In the genomic region with DNA sequence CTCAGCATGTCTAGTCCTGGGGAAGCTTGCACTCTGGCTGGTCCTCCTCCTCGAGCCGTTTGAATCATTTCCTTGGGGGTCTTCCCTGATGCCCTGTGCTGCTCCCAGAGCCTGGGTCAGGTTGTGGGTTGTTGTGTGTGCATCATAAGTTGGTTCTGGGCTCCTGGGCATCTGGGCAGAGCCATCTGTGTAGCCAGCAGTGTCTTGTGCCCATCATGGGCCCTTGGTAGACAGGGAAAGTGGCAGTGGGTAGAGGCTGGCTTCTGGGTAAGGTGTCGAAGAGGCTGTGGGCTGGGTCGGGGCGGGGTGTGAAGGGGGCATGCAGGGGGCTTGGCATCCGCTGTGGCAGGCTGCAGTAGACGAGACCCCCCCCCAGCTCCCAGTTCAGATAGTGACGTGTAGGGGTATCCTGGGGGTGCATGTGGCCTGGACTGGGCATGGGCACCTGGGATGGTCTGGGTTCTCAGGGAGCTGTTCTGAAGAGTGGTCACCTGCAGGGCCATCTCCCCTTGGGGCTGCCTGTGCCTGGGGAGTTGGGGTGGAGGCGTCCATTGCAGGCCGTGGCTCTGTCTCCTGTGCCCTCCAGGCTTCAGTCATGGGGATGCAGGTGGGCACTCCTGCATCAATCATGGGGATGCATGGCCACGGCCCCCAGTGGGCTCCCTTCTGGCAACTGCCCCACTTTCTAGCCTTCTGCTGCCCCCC, we compare ENCODE assay signal across 23 cellular contexts. TPM values are rescaled to one million over a fixed set of nuclear protein-coding genes. Genes with fewer than 3 reads are reported as not detected.
DNase-seq lines count a peak whose midpoint lies in the region; ATAC-seq and TF ChIP-seq lines count a peak whose summit lies in the region.
"Had no signal": no experiment of that assay in that cellular context is flagged by ENCODE, and none has a peak within 500 bp of the region (broad histone marks: within the 10 kb centered on the region; RNA-seq: fewer than 3 reads in every experiment).

No MANE protein-coding gene starts in this region.

- peaks cover 0 to 28% (median 6%) of the 10 kb centered on the region in 4 donors for H3K4me1 ChIP-seq in tibial artery

- H3K36me3 ChIP-seq in tibial artery = peaks cover 34 to 79% (median 58%) of the 10 kb centered on the region in 3 donors

- H3K4me3 Mint-ChIP-seq in activated T-cell treated with anti-CD3 and anti-CD28 coated beads, Interleukin-2, amount 50 U/mL, for 72 hours = no peak overlapping the region
- no peak overlapping the region for H3K4me3 Mint-ChIP-seq in activated naive CD8-positive, alpha-beta T cell treated with anti-CD3 and anti-CD28 coated beads for 36 hours
- H3K4me3 Mint-ChIP-seq in glutamatergic neuron (ENCODE audit: unreplicated experiment) = no peak overlapping the region
- H3K4me3 Mint-ChIP-seq in stimulated activated effector memory CD8-positive, alpha-beta T cell treated with anti-CD3 and anti-CD28 coated beads, Interleukin-12 subunit alpha, Interleukin-12 subunit beta, amount 100 ng/mL, for 72 hours = no peak overlapping the region
- no peak overlapping the region for H3K4me3 Mint-ChIP-seq in osteocyte (ENCODE audit: unreplicated experiment)
- H3K4me3 Mint-ChIP-seq: HFFc6 had no signal

- intact Hi-C loops in tibial artery (cut with DNase I; ENCODE audit: low total_unique reads) = no loop called here

- H3K27ac ChIP-seq in tibial artery = no peak overlapping the region
- H3K27ac ChIP-seq: Peyer's patch had no signal

- H3K4me3 ChIP-seq in tibial artery = no peak overlapping the region
- H3K4me3 ChIP-seq: Peyer's patch had no signal

- TF ChIP-seq CTCF in glutamatergic neuron (IDR thresholded peaks at IDR 0.05; ENCODE audit: partially characterized antibody, unreplicated experiment) = no peak
- TF ChIP-seq CTCF in tibial artery (IDR thresholded peaks at IDR 0.05) = no peak
- no peak for TF ChIP-seq CTCF in osteocyte (IDR thresholded peaks at IDR 0.05)

- H3K27me3 ChIP-seq in tibial artery = no peaks in the 10 kb centered on the region
- H3K27me3 ChIP-seq: BE2C, Peyer's patch had no signal

- H3K4me1 Mint-ChIP-seq in activated T-cell treated with anti-CD3 and anti-CD28 coated beads, Interleukin-2, amount 50 U/mL, for 72 hours (ENCODE audit: low read depth) = peaks cover 51% of the 10 kb centered on the region
- peaks cover 36% of the 10 kb centered on the region for H3K4me1 Mint-ChIP-seq in activated naive CD8-positive, alpha-beta T cell treated with anti-CD3 and anti-CD28 coated beads for 36 hours
- H3K4me1 Mint-ChIP-seq in glutamatergic neuron (ENCODE audit: low read depth, unreplicated experiment) = peaks cover 2% of the 10 kb centered on the region
- peaks cover 53% of the 10 kb centered on the region for H3K4me1 Mint-ChIP-seq in stimulated activated effector memory CD8-positive, alpha-beta T cell treated with anti-CD3 and anti-CD28 coated beads, Interleukin-12 subunit alpha, Interleukin-12 subunit beta, amount 100 ng/mL, for 72 hours
- peaks cover 2% of the 10 kb centered on the region for H3K4me1 Mint-ChIP-seq in osteocyte (ENCODE audit: unreplicated experiment)

- DNase-seq in activated T-cell treated with anti-CD3 and anti-CD28 coated beads, Interleukin-2, amount 50 U/mL, for 72 hours = no peak
- DNase-seq in activated T-cell treated with anti-CD3 and anti-CD28 coated beads for 4 hours (no peak), glutamatergic neuron (no peak), tibial artery (no peak), T-helper 1 cell (no peak), osteocyte (ENCODE audit: extremely low spot score, unreplicated experiment) (no peak)
- DNase-seq in activated naive CD8-positive, alpha-beta T cell treated with anti-CD3 and anti-CD28 coated beads for 36 hours = no peak
- no peak for DNase-seq in stimulated activated effector memory CD8-positive, alpha-beta T cell treated with anti-CD3 and anti-CD28 coated beads, Interleukin-12 subunit alpha, Interleukin-12 subunit beta, amount 100 ng/mL, for 72 hours (ENCODE audit: low spot score in 2 of 2)
- DNase-seq: 8988T; BE2C; CD8-positive, alpha-beta memory T cell; DMS53; HFFc6; KG1; NCI-H1105 treated with DMSO at 0.1 percent for 48 hours; NCI-H1694 treated with DMSO at 0.1 percent for 48 hours; NCI-H2107; NCI-H510A; NCI-H748 treated with DMSO at 0.1 percent for 48 hours; NK-92 treated with Interleukin-12 subunit alpha and Interleukin-12 subunit beta, amount 100 ng/mL, for 24 hours; Peyer's patch had no signal

- no peaks in the 10 kb centered on the region for H3K9me3 ChIP-seq in tibial artery
- H3K9me3 ChIP-seq: BE2C, Peyer's patch had no signal

- H3K9me3 Mint-ChIP-seq in activated T-cell treated with anti-CD3 and anti-CD28 coated beads, Interleukin-2, amount 50 U/mL, for 72 hours = no peaks in the 10 kb centered on the region
- H3K9me3 Mint-ChIP-seq in activated naive CD8-positive, alpha-beta T cell treated with anti-CD3 and anti-CD28 coated beads for 36 hours = no peaks in the 10 kb centered on the region
- peaks cover 4% of the 10 kb centered on the region for H3K9me3 Mint-ChIP-seq in glutamatergic neuron (ENCODE audit: unreplicated experiment)
- H3K9me3 Mint-ChIP-seq in stimulated activated effector memory CD8-positive, alpha-beta T cell treated with anti-CD3 and anti-CD28 coated beads, Interleukin-12 subunit alpha, Interleukin-12 subunit beta, amount 100 ng/mL, for 72 hours = no peaks in the 10 kb centered on the region
- no peaks in the 10 kb centered on the region for H3K9me3 Mint-ChIP-seq in osteocyte (ENCODE audit: unreplicated experiment)
- H3K9me3 Mint-ChIP-seq: CD8-positive, alpha-beta memory T cell; HFFc6 had no signal

- no peaks in the 10 kb centered on the region for H3K27me3 Mint-ChIP-seq in activated T-cell treated with anti-CD3 and anti-CD28 coated beads, Interleukin-2, amount 50 U/mL, for 72 hours (ENCODE audit: low read depth)
- no peaks in the 10 kb centered on the region for H3K27me3 Mint-ChIP-seq in activated naive CD8-positive, alpha-beta T cell treated with anti-CD3 and anti-CD28 coated beads for 36 hours
- no peaks in the 10 kb centered on the region for H3K27me3 Mint-ChIP-seq in glutamatergic neuron (ENCODE audit: unreplicated experiment)
- H3K27me3 Mint-ChIP-seq in osteocyte (ENCODE audit: unreplicated experiment) = no peaks in the 10 kb centered on the region
- H3K27me3 Mint-ChIP-seq: CD8-positive, alpha-beta memory T cell had no signal

- peak overlapping the region; percentile 19 for H3K27ac Mint-ChIP-seq in activated T-cell treated with anti-CD3 and anti-CD28 coated beads, Interleukin-2, amount 50 U/mL, for 72 hours
- H3K27ac Mint-ChIP-seq in activated naive CD8-positive, alpha-beta T cell treated with anti-CD3 and anti-CD28 coated beads for 36 hours = peak overlapping the region; percentile 48
- H3K27ac Mint-ChIP-seq in glutamatergic neuron (ENCODE audit: unreplicated experiment) = peak overlapping the region; percentile 22
- peak overlapping the region; percentile 29 for H3K27ac Mint-ChIP-seq in stimulated activated effector memory CD8-positive, alpha-beta T cell treated with anti-CD3 and anti-CD28 coated beads, Interleukin-12 subunit alpha, Interleukin-12 subunit beta, amount 100 ng/mL, for 72 hours
- H3K27ac Mint-ChIP-seq in osteocyte (ENCODE audit: unreplicated experiment) = no peak overlapping the region
- H3K27ac Mint-ChIP-seq: HFFc6 had no signal

- H3K36me3 Mint-ChIP-seq in activated T-cell treated with anti-CD3 and anti-CD28 coated beads, Interleukin-2, amount 50 U/mL, for 72 hours (ENCODE audit: insufficient read depth in 2 of 2) = peaks cover 3 to 22% of the 10 kb centered on the region in 2 donors
- peaks cover 23% of the 10 kb centered on the region for H3K36me3 Mint-ChIP-seq in activated naive CD8-positive, alpha-beta T cell treated with anti-CD3 and anti-CD28 coated beads for 36 hours
- no peaks in the 10 kb centered on the region for H3K36me3 Mint-ChIP-seq in glutamatergic neuron (ENCODE audit: unreplicated experiment)
- H3K36me3 Mint-ChIP-seq in stimulated activated effector memory CD8-positive, alpha-beta T cell treated with anti-CD3 and anti-CD28 coated beads, Interleukin-12 subunit alpha, Interleukin-12 subunit beta, amount 100 ng/mL, for 72 hours = peaks cover 98% of the 10 kb centered on the region
- peaks cover 24% of the 10 kb centered on the region for H3K36me3 Mint-ChIP-seq in osteocyte (ENCODE audit: unreplicated experiment)

- no peak for ATAC-seq in activated T-cell treated with anti-CD3 and anti-CD28 coated beads, Interleukin-2, amount 50 U/mL, for 72 hours (replicated peaks in 1 of 2)
- ATAC-seq in stimulated activated effector memory CD8-positive, alpha-beta T cell treated with anti-CD3 and anti-CD28 coated beads, Interleukin-12 subunit alpha, Interleukin-12 subunit beta, amount 100 ng/mL, for 72 hours = no peak
- ATAC-seq: HepG2, Right ventricle myocardium inferior had no signal

RNA-seq across cellular contexts. Expression of a gene that starts 7.2 kb away (rescaled TPM):
- 10 to 100 TPM; 55.6 to 56.8 TPM for total RNA-seq in activated T-cell treated with anti-CD3 and anti-CD28 coated beads, Interleukin-2, amount 50 U/mL, for 72 hours
- 100 to 1,000 TPM; 124 to 139 TPM for total RNA-seq in activated naive CD8-positive, alpha-beta T cell treated with anti-CD3 and anti-CD28 coated beads for 36 hours
- 62.1 TPM for total RNA-seq in glutamatergic neuron (ENCODE audit: unreplicated experiment)
- 60.8 and 62.9 TPM in 2 replicates for total RNA-seq in osteocyte

RNA-seq across cellular contexts. Expression of a gene that starts 7.4 kb away (rescaled TPM):
- total RNA-seq in activated T-cell treated with anti-CD3 and anti-CD28 coated beads, Interleukin-2, amount 50 U/mL, for 72 hours = 10 to 100 TPM; 41.6 to 47.6 TPM
- 10 to 100 TPM; 63.4 to 66.6 TPM for total RNA-seq in activated naive CD8-positive, alpha-beta T cell treated with anti-CD3 and anti-CD28 coated beads for 36 hours
- 119 TPM for total RNA-seq in glutamatergic neuron (ENCODE audit: unreplicated experiment)
- 102 and 108 TPM in 2 replicates for total RNA-seq in osteocyte

RNA-seq across cellular contexts. Expression of a gene that starts 8.3 kb away (rescaled TPM):
- total RNA-seq in activated T-cell treated with anti-CD3 and anti-CD28 coated beads, Interleukin-2, amount 50 U/mL, for 72 hours = 100 to 1,000 TPM; 194 to 256 TPM
- 100 to 1,000 TPM; 492 to 506 TPM for total RNA-seq in activated naive CD8-positive, alpha-beta T cell treated with anti-CD3 and anti-CD28 coated beads for 36 hours
- total RNA-seq in glutamatergic neuron (ENCODE audit: unreplicated experiment) (144 TPM), osteocyte (97.0 and 104 TPM in 2 replicates)

RNA-seq across cellular contexts. Expression of a gene that starts 26.6 kb away (rescaled TPM):
- total RNA-seq in activated T-cell treated with anti-CD3 and anti-CD28 coated beads, Interleukin-2, amount 50 U/mL, for 72 hours = not detected
- total RNA-seq in activated naive CD8-positive, alpha-beta T cell treated with anti-CD3 and anti-CD28 coated beads for 36 hours = not detected
- total RNA-seq in glutamatergic neuron (ENCODE audit: unreplicated experiment) (0.54 TPM), osteocyte (0.56 and 1.6 TPM in 2 replicates)
- total RNA-seq: CD8-positive, alpha-beta memory T cell; HepG2 had no signal

RNA-seq across cellular contexts. Expression of a gene that starts 44.2 kb away (rescaled TPM):
- 10 to 100 TPM; 44.2 to 46.6 TPM for total RNA-seq in activated T-cell treated with anti-CD3 and anti-CD28 coated beads, Interleukin-2, amount 50 U/mL, for 72 hours
- total RNA-seq in activated naive CD8-positive, alpha-beta T cell treated with anti-CD3 and anti-CD28 coated beads for 36 hours = 10 to 100 TPM; 42.6 to 47.0 TPM
- total RNA-seq in glutamatergic neuron (ENCODE audit: unreplicated experiment) (93.1 TPM), osteocyte (44.0 and 45.1 TPM in 2 replicates)
